ENCODE assay signal across 31 cellular contexts in genomic region chr5:174840435-174840834, GRCh38.
"Had no signal": no experiment of that assay in that cellular context is flagged by ENCODE, and none has a peak within 500 bp of the region (broad histone marks: within the 10 kb centered on the region; RNA-seq: fewer than 3 reads in every experiment).

No MANE protein-coding gene starts in this region.

- H3K27ac Mint-ChIP-seq: immature natural killer cell; natural killer cell; nephron progenitor cell; neural progenitor cell; stimulated activated naive B cell treated with anti-CD40 and anti-IgM and Interleukin-4, amounts not matched to agents 10 μg/mL and 1 μg/mL and 100 μg/mL, for 72 hours had no signal

- H3K9me3 ChIP-seq: left lung, lower lobe of right lung, neutrophil, psoas muscle, right atrium auricular region, right lobe of liver, stomach, suprapubic skin, thoracic aorta, tibial artery, upper lobe of right lung had no signal

- H3K79me2 ChIP-seq: parathyroid adenoma had no signal

- H3K36me3 ChIP-seq: left lung, lower lobe of right lung, neural progenitor cell, neutrophil, right atrium auricular region, right lobe of liver, stomach, suprapubic skin, thoracic aorta, tibial artery, upper lobe of right lung had no signal

- ATAC-seq: left colon; left lung; lower lobe of right lung; natural killer cell; psoas muscle; right lobe of liver; stimulated activated naive B cell treated with anti-CD40 and anti-IgM and Interleukin-4, amounts not matched to agents 10 μg/mL and 1 μg/mL and 100 μg/mL, for 72 hours; stimulated activated naive CD8-positive, alpha-beta T cell treated with anti-CD3 and anti-CD28 coated beads, Interleukin-15, Interleukin-2, amounts not matched to agents 100 U/mL and 50 U/mL, for 24 hours; upper lobe of right lung had no signal

- H3K4me1 ChIP-seq: left lung, lower lobe of right lung, parathyroid adenoma, psoas muscle, right atrium auricular region, right lobe of liver, tibial artery, upper lobe of right lung had no signal

- H3K4me3 ChIP-seq: left lung, lower lobe of right lung, neural progenitor cell, psoas muscle, right atrium auricular region, right lobe of liver, skin epidermis, stomach, suprapubic skin, thoracic aorta, tibial artery, upper lobe of right lung had no signal

- H3K9ac ChIP-seq: neural progenitor cell, parathyroid adenoma had no signal

- H2AFZ ChIP-seq: neural progenitor cell, parathyroid adenoma had no signal

- H3K4me2 ChIP-seq: neural progenitor cell had no signal

- H3K4me1 Mint-ChIP-seq: immature natural killer cell; naive B cell; natural killer cell; stimulated activated naive B cell treated with anti-CD40 and anti-IgM and Interleukin-4, amounts not matched to agents 10 μg/mL and 1 μg/mL and 100 μg/mL, for 72 hours had no signal

- H3K36me3 Mint-ChIP-seq: immature natural killer cell; naive B cell; natural killer cell; stimulated activated naive B cell treated with anti-CD40 and anti-IgM and Interleukin-4, amounts not matched to agents 10 μg/mL and 1 μg/mL and 100 μg/mL, for 72 hours had no signal

- DNase-seq: hypothalamus; immature natural killer cell; kidney; left colon; left lung; lower lobe of right lung; mammary epithelial cell; mesenchymal stem cell; naive B cell; natural killer cell; nephron progenitor cell; occipital lobe; psoas muscle; right lobe of liver; stimulated activated CD4-positive, alpha-beta T cell treated with anti-CD3 and anti-CD28 coated beads, Interleukin-12 subunit alpha, Interleukin-12 subunit beta, amount 100 ng/mL, for 4 hours; stimulated activated CD4-positive, alpha-beta T cell treated with anti-CD3 and anti-CD28 coated beads, Interleukin-15, amount 100 ng/mL, for 24 hours; stimulated activated CD4-positive, alpha-beta T cell treated with anti-CD3 and anti-CD28 coated beads, Interleukin-2, amount 100 ng/mL, for 24 hours; stimulated activated CD4-positive, alpha-beta T cell treated with anti-CD3 and anti-CD28 coated beads, Interleukin-4, amount 100 ng/mL, for 1 hour; stimulated activated naive B cell treated with anti-CD40 and anti-IgM and Interleukin-4, amounts not matched to agents 10 μg/mL and 1 μg/mL and 100 μg/mL, for 72 hours; stimulated activated naive CD8-positive, alpha-beta T cell treated with anti-CD3 and anti-CD28 coated beads, Interleukin-15, Interleukin-2, amounts not matched to agents 100 U/mL and 50 U/mL, for 24 hours; stomach; tibial artery; trophoblast cell; upper lobe of right lung had no signal

- H3K27me3 ChIP-seq: neural progenitor cell, right atrium auricular region, right lobe of liver, tibial artery, upper lobe of right lung had no signal

- H3K4me3 Mint-ChIP-seq: immature natural killer cell; naive B cell; natural killer cell; nephron progenitor cell; neural progenitor cell; stimulated activated naive B cell treated with anti-CD40 and anti-IgM and Interleukin-4, amounts not matched to agents 10 μg/mL and 1 μg/mL and 100 μg/mL, for 72 hours had no signal

- H3K27ac ChIP-seq: left lung, lower lobe of right lung, neural progenitor cell, neutrophil, parathyroid adenoma, psoas muscle, right atrium auricular region, right lobe of liver, skin epidermis, stomach, suprapubic skin, thoracic aorta, tibial artery, upper lobe of right lung had no signal
